Comparison of ENCODE assay signal across 24 cellular contexts in genomic region chr10:70258216-70258615, GRCh38. TPM values are rescaled to one million over a fixed set of nuclear protein-coding genes. Genes with fewer than 3 reads are reported as not detected.
A peak's percentile ranks its signal among the peaks of the same experiment; 100 is the strongest.
DNase-seq lines count a peak whose midpoint lies in the region; ATAC-seq and TF ChIP-seq lines count a peak whose summit lies in the region.
"Had no signal": no experiment of that assay in that cellular context is flagged by ENCODE, and none has a peak within 500 bp of the region (broad histone marks: within the 10 kb centered on the region; RNA-seq: fewer than 3 reads in every experiment).

No MANE protein-coding gene starts in this region.

- CTCF ChIA-PET in activated CD8-positive, alpha-beta T cell treated with anti-CD3 and anti-CD28 coated beads, Interleukin-2, amount 10 ng/mL, durations not matched to agents 7 days and 5 days (lab: Charles Lee) = no interaction called here

- H3K27me3 Mint-ChIP-seq in type B pancreatic cell = no peaks in the 10 kb centered on the region
- H3K27me3 Mint-ChIP-seq in activated CD8-positive, alpha-beta T cell treated with anti-CD3 and anti-CD28 coated beads, Interleukin-2, amount 10 ng/mL, durations not matched to agents 7 days and 5 days (ENCODE audit: low read depth) = peaks cover 36% of the 10 kb centered on the region

- H3K9me3 Mint-ChIP-seq in type B pancreatic cell = no peaks in the 10 kb centered on the region
- peaks cover 10% of the 10 kb centered on the region for H3K9me3 Mint-ChIP-seq in activated CD8-positive, alpha-beta T cell treated with anti-CD3 and anti-CD28 coated beads, Interleukin-2, amount 10 ng/mL, durations not matched to agents 7 days and 5 days (ENCODE audit: insufficient read depth)

- no peaks in the 10 kb centered on the region for H3K36me3 Mint-ChIP-seq in type B pancreatic cell
- H3K36me3 Mint-ChIP-seq in activated CD8-positive, alpha-beta T cell treated with anti-CD3 and anti-CD28 coated beads, Interleukin-2, amount 10 ng/mL, durations not matched to agents 7 days and 5 days (ENCODE audit: low read depth) = peaks cover 2% of the 10 kb centered on the region
- H3K36me3 Mint-ChIP-seq: CD4-positive, CD25-positive, alpha-beta regulatory T cell had no signal

- no peak overlapping the region for H3K4me3 Mint-ChIP-seq in type B pancreatic cell
- no peak overlapping the region for H3K4me3 Mint-ChIP-seq in activated CD8-positive, alpha-beta T cell treated with anti-CD3 and anti-CD28 coated beads, Interleukin-2, amount 10 ng/mL, durations not matched to agents 7 days and 5 days
- H3K4me3 Mint-ChIP-seq: CD4-positive, CD25-positive, alpha-beta regulatory T cell had no signal

- POLR2A ChIA-PET in activated CD8-positive, alpha-beta T cell treated with anti-CD3 and anti-CD28 coated beads, Interleukin-2, amount 10 ng/mL, durations not matched to agents 7 days and 5 days (lab: Charles Lee) = interaction anchor here (0.6 kb wide), 1 partner anchor 72 kb away, joined by 3 read pairs; no protein-coding TSS in a partner anchor

- no peak for TF ChIP-seq CTCF in type B pancreatic cell (conservative IDR thresholded peaks at IDR 0.05)

- peak overlapping the region; percentile 31 for H3K27ac Mint-ChIP-seq in type B pancreatic cell
- H3K27ac Mint-ChIP-seq in activated CD8-positive, alpha-beta T cell treated with anti-CD3 and anti-CD28 coated beads, Interleukin-2, amount 10 ng/mL, durations not matched to agents 7 days and 5 days = no peak overlapping the region

- peak; percentile 23 to 30 for ATAC-seq in left cardiac atrium
- no peak for ATAC-seq in left ventricle myocardium superior
- no peak for ATAC-seq in HG02852 (IDR thresholded peaks at IDR 0.05; ENCODE audit: unreplicated experiment)
- ATAC-seq in activated CD8-positive, alpha-beta T cell treated with anti-CD3 and anti-CD28 coated beads, Interleukin-2, amount 10 ng/mL, durations not matched to agents 7 days and 5 days = no peak
- ATAC-seq: PC-3 had no signal

- no peak for DNase-seq in left cardiac atrium
- no peak for DNase-seq in left ventricle myocardium superior
- peak; percentile 69 for DNase-seq in amniotic epithelial cell (ENCODE audit: low read depth)
- DNase-seq in kidney glomerular epithelial cell (lab: John Stamatoyannopoulos, UW) = peak; percentile 91
- no peak for DNase-seq in type B pancreatic cell (ENCODE audit: extremely low spot score, unreplicated experiment)
- no peak for DNase-seq in NOMO-1 treated with dmso at 0.1 percent for 144 hours (lab: John Stamatoyannopoulos, UW; ENCODE audit: unreplicated experiment)
- DNase-seq in activated CD8-positive, alpha-beta T cell treated with anti-CD3 and anti-CD28 coated beads, Interleukin-2, amount 10 ng/mL, durations not matched to agents 7 days and 5 days = no peak
- DNase-seq: CD4-positive, CD25-positive, alpha-beta regulatory T cell; DMS153; DND-41; IMR-90; MV-4-11; NCI-H1105 treated with DMSO at 0.1 percent for 48 hours; NCI-H146; NCI-H1930; NCI-H2107; NCI-H446; NCI-H524 treated with DMSO at 0.1 percent for 48 hours; NCI-H774; PC-3; Right ventricle myocardium superior; RPMI8226 had no signal

- H3K4me1 Mint-ChIP-seq in type B pancreatic cell (ENCODE audit: unreplicated experiment) = no peaks in the 10 kb centered on the region
- peaks cover 10% of the 10 kb centered on the region for H3K4me1 Mint-ChIP-seq in activated CD8-positive, alpha-beta T cell treated with anti-CD3 and anti-CD28 coated beads, Interleukin-2, amount 10 ng/mL, durations not matched to agents 7 days and 5 days (ENCODE audit: low read depth)

- intact Hi-C loops in left cardiac atrium (cut with DNase I) (no loop called here), left ventricle myocardium superior (cut with micrococcal nuclease) (no loop called here)

RNA-seq across cellular contexts. Expression of gene PPA1, which starts 25.0 kb away (rescaled TPM):
- total RNA-seq in left cardiac atrium (100 to 1,000 TPM; 113 to 118 TPM), left ventricle myocardium superior (106 TPM), type B pancreatic cell (ENCODE audit: low replicate concordance) (105 and 110 TPM in 2 replicates)
- 100 to 1,000 TPM; 175 TPM for total RNA-seq in activated CD8-positive, alpha-beta T cell treated with anti-CD3 and anti-CD28 coated beads, Interleukin-2, amount 10 ng/mL, durations not matched to agents 7 days and 5 days

RNA-seq across cellular contexts. Expression of gene NPFFR1, which starts 25.6 kb away (rescaled TPM):
- total RNA-seq in left cardiac atrium = under 1 TPM; 0.05 to 0.12 TPM
- total RNA-seq in left ventricle myocardium superior = 0.02 TPM
- total RNA-seq in type B pancreatic cell (ENCODE audit: low replicate concordance) = not detected in 2 replicates
- total RNA-seq in activated CD8-positive, alpha-beta T cell treated with anti-CD3 and anti-CD28 coated beads, Interleukin-2, amount 10 ng/mL, durations not matched to agents 7 days and 5 days = not detected
- total RNA-seq: CD4-positive, CD25-positive, alpha-beta regulatory T cell; IMR-90; PC-3; SJSA1 had no signal

Comparison
In these comparisons a context has a peak if more than half of its experiments do, and no peak if none do; other contexts are left out.
1. ATAC-seq: peak in left cardiac atrium (2 of 2); none in left ventricle myocardium superior (single experiment), HG02852 (single experiment) and activated CD8-positive, alpha-beta T cell treated with anti-CD3 and anti-CD28 coated beads, Interleukin-2, amount 10 ng/mL, durations not matched to agents 7 days and 5 days (single experiment).
2. DNase-seq: peak in amniotic epithelial cell (single experiment) and kidney glomerular epithelial cell (single experiment); none in left cardiac atrium (single experiment), left ventricle myocardium superior (single experiment), type B pancreatic cell (single experiment), NOMO-1 treated with dmso at 0.1 percent for 144 hours (single experiment) and activated CD8-positive, alpha-beta T cell treated with anti-CD3 and anti-CD28 coated beads, Interleukin-2, amount 10 ng/mL, durations not matched to agents 7 days and 5 days (single experiment).